In the genomic region with DNA sequence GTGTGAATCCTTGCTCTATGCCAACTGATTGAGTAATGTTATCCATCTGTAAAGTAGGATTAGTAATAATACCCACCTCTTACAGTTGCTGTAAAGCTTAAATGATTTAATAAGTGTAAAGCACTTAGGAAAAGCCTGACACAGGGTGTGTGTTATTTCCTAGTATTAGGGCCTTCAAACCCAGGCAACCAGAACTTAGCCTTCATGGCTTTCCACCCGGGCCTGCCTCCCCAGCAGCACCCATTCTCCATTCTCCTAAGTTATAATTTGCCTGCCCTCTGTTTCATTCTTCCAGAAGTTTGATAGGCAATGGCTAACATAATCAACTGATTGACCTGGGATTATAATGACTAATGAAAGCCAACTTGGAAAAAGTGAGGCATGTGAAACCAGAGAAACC, we compare ENCODE assay signal across 8 cellular contexts. TPM values are rescaled to one million over a fixed set of nuclear protein-coding genes. Genes with fewer than 3 reads are reported as not detected.
"Had no signal": no experiment of that assay in that cellular context is flagged by ENCODE, and none has a peak within 500 bp of the region (broad histone marks: within the 10 kb centered on the region; RNA-seq: fewer than 3 reads in every experiment).

No MANE protein-coding gene starts in this region.

- H3K4me3 Mint-ChIP-seq: GM23338, H9 had no signal

- ATAC-seq: GM23338, K562 had no signal

- H3K27ac Mint-ChIP-seq: GM23338, H9 had no signal

- H3K27ac ChIP-seq: HL-60 had no signal

- H3K4me1 Mint-ChIP-seq: GM23338, H9 had no signal

- H3K9me3 Mint-ChIP-seq: GM23338, H9 had no signal

- H2AFZ ChIP-seq: GM23338 had no signal

- DNase-seq: H9, HCEC 1CT, IMR-90 had no signal

- H3K4me3 ChIP-seq: GM23338, K562 had no signal

- H3K4me2 ChIP-seq: GM23338 had no signal

RNA-seq across cellular contexts. Expression of gene PDZRN4, which starts 20.4 kb away (rescaled TPM):
- total RNA-seq: H1, H9, HT1080, IMR-90, K562 had no signal
